8 cellular contexts compared by ENCODE assay signal in genomic region chr13:99087130-99087953, GRCh38.
DNase-seq lines count a peak whose midpoint lies in the region; TF ChIP-seq lines count a peak whose summit lies in the region.

No MANE protein-coding gene starts in this region.

- peak overlapping the region; percentile 97 to 100 (median 99) for H3K27ac Mint-ChIP-seq in CD8-positive, alpha-beta memory T cell

- H3K9me3 Mint-ChIP-seq in CD8-positive, alpha-beta memory T cell = no peaks in the 10 kb centered on the region

- POLR2A ChIA-PET in CD8-positive, alpha-beta memory T cell (lab: Charles Lee) = interaction anchor here (0.6 to 2.8 kb wide), 10 partner anchors 23 to 1654 kb away, joined by 3 to 13 read pairs (median 4); partner anchors contain the start of genes RAP2A and UBAC2

- H3K27ac ChIP-seq in CD8-positive, alpha-beta memory T cell (ENCODE audit: low read depth, low read length) = peak overlapping the region; percentile 94

- no peaks in the 10 kb centered on the region for H3K36me3 ChIP-seq in CD8-positive, alpha-beta memory T cell (ENCODE audit: insufficient read depth, low read length)

- CTCF ChIA-PET in CD8-positive, alpha-beta memory T cell (lab: Charles Lee) = interaction anchor here (0.7 to 1.8 kb wide), 14 partner anchors 9 to 167 kb away, joined by 3 to 12 read pairs (median 4); partner anchors contain the start of gene UBAC2

- peaks cover 0 to 10% (median 0%) of the 10 kb centered on the region in 3 donors for H3K36me3 Mint-ChIP-seq in CD8-positive, alpha-beta memory T cell

- peak overlapping the region; percentile 92 for H3K4me3 ChIP-seq in CD8-positive, alpha-beta memory T cell (ENCODE audit: low read length)
- H3K4me3 ChIP-seq in epithelial cell of proximal tubule (ENCODE audit: low read depth, low read length) = peak overlapping the region; percentile 98

- peaks cover 0 to 3% of the 10 kb centered on the region in 2 donors for H3K27me3 Mint-ChIP-seq in CD8-positive, alpha-beta memory T cell

- DNase-seq in CD8-positive, alpha-beta memory T cell = peak; percentile 87 to 94 (median 91)
- DNase-seq in GM20000 (ENCODE audit: low spot score) (peak; percentile 98), HS-5 (ENCODE audit: low read depth) (peak; percentile 11), NOMO-1 treated with dmso at 0.1 percent for 144 hours (lab: John Stamatoyannopoulos, UW; ENCODE audit: unreplicated experiment) (peak; percentile 85), epithelial cell of proximal tubule (ENCODE audit: low read depth) (no peak), mucosa of gallbladder (ENCODE audit: low spot score) (peak; percentile 90)
- peak; percentile 95 for DNase-seq in activated T-cell treated with anti-CD3 and anti-CD28 coated beads, Interleukin-2, amount 50 U/mL, for 1 hour
- peak; percentile 90 for DNase-seq in stimulated activated CD8-positive, alpha-beta memory T cell treated with anti-CD3 and anti-CD28 coated beads, Interleukin-4, amount 100 ng/mL, for 24 hours (ENCODE audit: low read depth)

- H3K4me3 Mint-ChIP-seq in CD8-positive, alpha-beta memory T cell = peak overlapping the region; percentile 94 to 99 (median 99)

- peaks cover 30% of the 10 kb centered on the region for H3K4me1 ChIP-seq in CD8-positive, alpha-beta memory T cell (ENCODE audit: insufficient read depth, low read length)

- peaks cover 32 to 42% (median 41%) of the 10 kb centered on the region in 3 donors for H3K4me1 Mint-ChIP-seq in CD8-positive, alpha-beta memory T cell

- no peaks in the 10 kb centered on the region for H3K9me3 ChIP-seq in CD8-positive, alpha-beta memory T cell (ENCODE audit: low read length)

- TF ChIP-seq CTCF in GM20000 (IDR thresholded peaks at IDR 0.05; ENCODE audit: extremely low read depth, missing control alignments) = no peak
- TF ChIP-seq CTCF in epithelial cell of proximal tubule (conservative IDR thresholded peaks at IDR 0.05; ENCODE audit: low read depth, low read length) = no peak

- H3K27me3 ChIP-seq in CD8-positive, alpha-beta memory T cell (ENCODE audit: insufficient read depth, low read length, poor library complexity, severe bottlenecking) = no peaks in the 10 kb centered on the region
